13 cellular contexts compared by ENCODE assay signal in genomic region chr1:109639841-109640184, GRCh38. TPM values are rescaled to one million over a fixed set of nuclear protein-coding genes. Genes with fewer than 3 reads are reported as not detected.
DNase-seq lines count a peak whose midpoint lies in the region; ATAC-seq and TF ChIP-seq lines count a peak whose summit lies in the region.
"Had no signal": no experiment of that assay in that cellular context is flagged by ENCODE, and none has a peak within 500 bp of the region (broad histone marks: within the 10 kb centered on the region; RNA-seq: fewer than 3 reads in every experiment).

No MANE protein-coding gene starts in this region.

- peaks cover 14% of the 10 kb centered on the region for H3K4me1 Mint-ChIP-seq in activated CD4-positive, alpha-beta T cell treated with anti-CD3 and anti-CD28 coated beads, Interleukin-2, amount 10 ng/mL, durations not matched to agents 24 days and 14 days
- H3K4me1 Mint-ChIP-seq in activated CD4-positive, alpha-beta T cell treated with anti-CD3 and anti-CD28 coated beads, Interleukin-2, amount 10 ng/mL, durations not matched to agents 7 days and 5 days: peaks cover 26% of the 10 kb centered on the region
- H3K4me1 Mint-ChIP-seq in activated CD8-positive, alpha-beta T cell treated with anti-CD3 and anti-CD28 coated beads, Interleukin-2, amount 10 ng/mL, durations not matched to agents 7 days and 5 days (ENCODE audit: low read depth): peaks cover 30% of the 10 kb centered on the region
- peaks cover 29% of the 10 kb centered on the region for H3K4me1 Mint-ChIP-seq in osteocyte (ENCODE audit: unreplicated experiment)

- intact Hi-C loops in activated CD4-positive, alpha-beta T cell treated with anti-CD3 and anti-CD28 coated beads, Interleukin-2, amount 10 ng/mL, durations not matched to agents 24 days and 14 days (cut with micrococcal nuclease): loop anchor here (1.0 kb wide), 1 partner anchor 371 kb away; no protein-coding TSS in a partner anchor

- peaks cover 5% of the 10 kb centered on the region for H3K27me3 Mint-ChIP-seq in activated CD4-positive, alpha-beta T cell treated with anti-CD3 and anti-CD28 coated beads, Interleukin-2, amount 10 ng/mL, durations not matched to agents 24 days and 14 days
- no peaks in the 10 kb centered on the region for H3K27me3 Mint-ChIP-seq in activated CD4-positive, alpha-beta T cell treated with anti-CD3 and anti-CD28 coated beads, Interleukin-2, amount 10 ng/mL, durations not matched to agents 7 days and 5 days
- peaks cover 4% of the 10 kb centered on the region for H3K27me3 Mint-ChIP-seq in activated CD8-positive, alpha-beta T cell treated with anti-CD3 and anti-CD28 coated beads, Interleukin-2, amount 10 ng/mL, durations not matched to agents 7 days and 5 days (ENCODE audit: low read depth)
- H3K27me3 Mint-ChIP-seq in osteocyte (ENCODE audit: unreplicated experiment): no peaks in the 10 kb centered on the region

- H3K36me3 Mint-ChIP-seq in activated CD4-positive, alpha-beta T cell treated with anti-CD3 and anti-CD28 coated beads, Interleukin-2, amount 10 ng/mL, durations not matched to agents 24 days and 14 days (ENCODE audit: low read depth): no peaks in the 10 kb centered on the region
- no peaks in the 10 kb centered on the region for H3K36me3 Mint-ChIP-seq in activated CD4-positive, alpha-beta T cell treated with anti-CD3 and anti-CD28 coated beads, Interleukin-2, amount 10 ng/mL, durations not matched to agents 7 days and 5 days (ENCODE audit: low read depth)
- no peaks in the 10 kb centered on the region for H3K36me3 Mint-ChIP-seq in activated CD8-positive, alpha-beta T cell treated with anti-CD3 and anti-CD28 coated beads, Interleukin-2, amount 10 ng/mL, durations not matched to agents 7 days and 5 days (ENCODE audit: low read depth)
- no peaks in the 10 kb centered on the region for H3K36me3 Mint-ChIP-seq in osteocyte (ENCODE audit: unreplicated experiment)

- no peak overlapping the region for H3K4me3 Mint-ChIP-seq in activated CD4-positive, alpha-beta T cell treated with anti-CD3 and anti-CD28 coated beads, Interleukin-2, amount 10 ng/mL, durations not matched to agents 24 days and 14 days
- H3K4me3 Mint-ChIP-seq in activated CD4-positive, alpha-beta T cell treated with anti-CD3 and anti-CD28 coated beads, Interleukin-2, amount 10 ng/mL, durations not matched to agents 7 days and 5 days: no peak overlapping the region
- H3K4me3 Mint-ChIP-seq in activated CD8-positive, alpha-beta T cell treated with anti-CD3 and anti-CD28 coated beads, Interleukin-2, amount 10 ng/mL, durations not matched to agents 7 days and 5 days: no peak overlapping the region
- H3K4me3 Mint-ChIP-seq in osteocyte (ENCODE audit: unreplicated experiment): no peak overlapping the region
- H3K4me3 Mint-ChIP-seq: endodermal cell; T-helper 2 cell treated with Interferon-gamma antibody and Interleukin-4, amounts not matched to agents 5 μg/mL and 100 μg/mL, for 36 hours had no signal

- TF ChIP-seq CTCF in osteocyte (IDR thresholded peaks at IDR 0.05): no peak

- no peaks in the 10 kb centered on the region for H3K9me3 Mint-ChIP-seq in activated CD4-positive, alpha-beta T cell treated with anti-CD3 and anti-CD28 coated beads, Interleukin-2, amount 10 ng/mL, durations not matched to agents 24 days and 14 days
- H3K9me3 Mint-ChIP-seq in activated CD4-positive, alpha-beta T cell treated with anti-CD3 and anti-CD28 coated beads, Interleukin-2, amount 10 ng/mL, durations not matched to agents 7 days and 5 days: no peaks in the 10 kb centered on the region
- no peaks in the 10 kb centered on the region for H3K9me3 Mint-ChIP-seq in activated CD8-positive, alpha-beta T cell treated with anti-CD3 and anti-CD28 coated beads, Interleukin-2, amount 10 ng/mL, durations not matched to agents 7 days and 5 days (ENCODE audit: insufficient read depth)
- no peaks in the 10 kb centered on the region for H3K9me3 Mint-ChIP-seq in osteocyte (ENCODE audit: unreplicated experiment)
- H3K9me3 Mint-ChIP-seq: endodermal cell; T-helper 2 cell treated with Interferon-gamma antibody and Interleukin-4, amounts not matched to agents 5 μg/mL and 100 μg/mL, for 36 hours had no signal

- no peak for ATAC-seq in activated CD8-positive, alpha-beta T cell treated with anti-CD3 and anti-CD28 coated beads, Interleukin-2, amount 10 ng/mL, durations not matched to agents 7 days and 5 days
- no peak for ATAC-seq in HG03039 (IDR thresholded peaks at IDR 0.05; ENCODE audit: unreplicated experiment)

- CTCF ChIA-PET in activated CD4-positive, alpha-beta T cell treated with anti-CD3 and anti-CD28 coated beads, Interleukin-2, amount 10 ng/mL, durations not matched to agents 7 days and 5 days (lab: Charles Lee): interaction anchor here (0.5 to 7.1 kb wide), 44 partner anchors 11 to 1483 kb away, joined by 3 to 112 read pairs (median 5); partner anchors contain the start of genes AHCYL1, AMPD2, GNAI3 and GNAT2
- CTCF ChIA-PET in activated CD8-positive, alpha-beta T cell treated with anti-CD3 and anti-CD28 coated beads, Interleukin-2, amount 10 ng/mL, durations not matched to agents 7 days and 5 days (lab: Charles Lee): interaction anchor here (0.6 to 13.1 kb wide), 87 partner anchors 11 to 466 kb away, joined by 3 to 340 read pairs (median 6); partner anchors contain the start of genes AHCYL1, AMIGO1, AMPD2 and EPS8L3

- POLR2A ChIA-PET in activated CD4-positive, alpha-beta T cell treated with anti-CD3 and anti-CD28 coated beads, Interleukin-2, amount 10 ng/mL, durations not matched to agents 7 days and 5 days (lab: Charles Lee): interaction anchor here (1.2 kb wide), 1 partner anchor 134 kb away, joined by 3 read pairs; no protein-coding TSS in a partner anchor
- POLR2A ChIA-PET in activated CD8-positive, alpha-beta T cell treated with anti-CD3 and anti-CD28 coated beads, Interleukin-2, amount 10 ng/mL, durations not matched to agents 7 days and 5 days (lab: Charles Lee): interaction anchor here (0.5 to 3.5 kb wide), 7 partner anchors 10 to 189 kb away, joined by 3 to 29 read pairs (median 4); partner anchors contain the start of genes AMPD2 and GNAI3

- peak overlapping the region; percentile 47 for H3K27ac Mint-ChIP-seq in activated CD4-positive, alpha-beta T cell treated with anti-CD3 and anti-CD28 coated beads, Interleukin-2, amount 10 ng/mL, durations not matched to agents 24 days and 14 days
- no peak overlapping the region for H3K27ac Mint-ChIP-seq in activated CD4-positive, alpha-beta T cell treated with anti-CD3 and anti-CD28 coated beads, Interleukin-2, amount 10 ng/mL, durations not matched to agents 7 days and 5 days
- H3K27ac Mint-ChIP-seq in activated CD8-positive, alpha-beta T cell treated with anti-CD3 and anti-CD28 coated beads, Interleukin-2, amount 10 ng/mL, durations not matched to agents 7 days and 5 days: peak overlapping the region; percentile 46
- H3K27ac Mint-ChIP-seq in osteocyte (ENCODE audit: unreplicated experiment): no peak overlapping the region
- H3K27ac Mint-ChIP-seq: endodermal cell; T-helper 2 cell treated with Interferon-gamma antibody and Interleukin-4, amounts not matched to agents 5 μg/mL and 100 μg/mL, for 36 hours had no signal

- DNase-seq in activated CD4-positive, alpha-beta T cell treated with anti-CD3 and anti-CD28 coated beads, Interleukin-2, amount 10 ng/mL, durations not matched to agents 24 days and 14 days: no peak
- DNase-seq in activated CD4-positive, alpha-beta T cell treated with anti-CD3 and anti-CD28 coated beads, Interleukin-2, amount 10 ng/mL, durations not matched to agents 7 days and 5 days: no peak
- DNase-seq in activated CD8-positive, alpha-beta T cell treated with anti-CD3 and anti-CD28 coated beads, Interleukin-2, amount 10 ng/mL, durations not matched to agents 7 days and 5 days: no peak
- DNase-seq in osteocyte (ENCODE audit: extremely low spot score, unreplicated experiment): peak; percentile 72
- DNase-seq in DMS 273 (lab: John Stamatoyannopoulos, UW; ENCODE audit: unreplicated experiment): no peak
- DNase-seq: 8988T, SIG-M5 had no signal

RNA-seq across cellular contexts. Expression of gene GSTM4, which starts 16.1 kb away (rescaled TPM):
- total RNA-seq in activated CD4-positive, alpha-beta T cell treated with anti-CD3 and anti-CD28 coated beads, Interleukin-2, amount 10 ng/mL, durations not matched to agents 24 days and 14 days: 6.8 and 9.9 TPM in 2 replicates
- 10 to 100 TPM; 34.3 to 36.3 TPM for total RNA-seq in activated CD4-positive, alpha-beta T cell treated with anti-CD3 and anti-CD28 coated beads, Interleukin-2, amount 10 ng/mL, durations not matched to agents 7 days and 5 days
- 10 to 100 TPM; 17.0 to 18.5 TPM for total RNA-seq in activated CD8-positive, alpha-beta T cell treated with anti-CD3 and anti-CD28 coated beads, Interleukin-2, amount 10 ng/mL, durations not matched to agents 7 days and 5 days
- total RNA-seq in osteocyte: 24.3 and 25.1 TPM in 2 replicates

RNA-seq across cellular contexts. Expression of gene AMPD2, which starts 20.2 kb away (rescaled TPM):
- 92.2 and 97.8 TPM in 2 replicates for total RNA-seq in activated CD4-positive, alpha-beta T cell treated with anti-CD3 and anti-CD28 coated beads, Interleukin-2, amount 10 ng/mL, durations not matched to agents 24 days and 14 days
- 100 to 1,000 TPM; 116 to 120 TPM for total RNA-seq in activated CD4-positive, alpha-beta T cell treated with anti-CD3 and anti-CD28 coated beads, Interleukin-2, amount 10 ng/mL, durations not matched to agents 7 days and 5 days
- 100 to 1,000 TPM; 123 to 133 TPM for total RNA-seq in activated CD8-positive, alpha-beta T cell treated with anti-CD3 and anti-CD28 coated beads, Interleukin-2, amount 10 ng/mL, durations not matched to agents 7 days and 5 days
- total RNA-seq in osteocyte: 59.4 and 64.0 TPM in 2 replicates

RNA-seq across cellular contexts. Expression of gene GNAT2, which starts 20.4 kb away (rescaled TPM):
- total RNA-seq in activated CD4-positive, alpha-beta T cell treated with anti-CD3 and anti-CD28 coated beads, Interleukin-2, amount 10 ng/mL, durations not matched to agents 24 days and 14 days: 0.33 TPM in 2 replicates
- total RNA-seq in activated CD4-positive, alpha-beta T cell treated with anti-CD3 and anti-CD28 coated beads, Interleukin-2, amount 10 ng/mL, durations not matched to agents 7 days and 5 days: not detected
- not detected for total RNA-seq in activated CD8-positive, alpha-beta T cell treated with anti-CD3 and anti-CD28 coated beads, Interleukin-2, amount 10 ng/mL, durations not matched to agents 7 days and 5 days
- total RNA-seq in osteocyte: not detected in 2 replicates
- total RNA-seq: endodermal cell, HT-29, left cardiac atrium, omental fat pad had no signal

RNA-seq across cellular contexts. Expression of gene GSTM2, which starts 28.0 kb away (rescaled TPM):
- 17.5 and 18.4 TPM in 2 replicates for total RNA-seq in activated CD4-positive, alpha-beta T cell treated with anti-CD3 and anti-CD28 coated beads, Interleukin-2, amount 10 ng/mL, durations not matched to agents 24 days and 14 days
- total RNA-seq in activated CD4-positive, alpha-beta T cell treated with anti-CD3 and anti-CD28 coated beads, Interleukin-2, amount 10 ng/mL, durations not matched to agents 7 days and 5 days: 10 to 100 TPM; 33.4 to 33.5 TPM
- total RNA-seq in activated CD8-positive, alpha-beta T cell treated with anti-CD3 and anti-CD28 coated beads, Interleukin-2, amount 10 ng/mL, durations not matched to agents 7 days and 5 days: 10 to 100 TPM; 18.2 to 19.3 TPM
- total RNA-seq in osteocyte: 38.6 and 39.0 TPM in 2 replicates
- total RNA-seq: HT-29 had no signal

RNA-seq across cellular contexts. Expression of gene GSTM1, which starts 47.8 kb away (rescaled TPM):
- total RNA-seq in activated CD4-positive, alpha-beta T cell treated with anti-CD3 and anti-CD28 coated beads, Interleukin-2, amount 10 ng/mL, durations not matched to agents 24 days and 14 days: 92.2 and 94.2 TPM in 2 replicates
- total RNA-seq in activated CD4-positive, alpha-beta T cell treated with anti-CD3 and anti-CD28 coated beads, Interleukin-2, amount 10 ng/mL, durations not matched to agents 7 days and 5 days: 10 to 100 TPM; 68.4 to 77.2 TPM
- 10 to 100 TPM; 30.2 to 31.5 TPM for total RNA-seq in activated CD8-positive, alpha-beta T cell treated with anti-CD3 and anti-CD28 coated beads, Interleukin-2, amount 10 ng/mL, durations not matched to agents 7 days and 5 days
- 6.4 and 7.8 TPM in 2 replicates for total RNA-seq in osteocyte
- total RNA-seq: HT-29, left cardiac atrium had no signal

Comparison
In these comparisons a context has a peak if more than half of its experiments do, and no peak if none do; other contexts are left out.
1. H3K27ac Mint-ChIP-seq: peak in activated CD4-positive, alpha-beta T cell treated with anti-CD3 and anti-CD28 coated beads, Interleukin-2, amount 10 ng/mL, durations not matched to agents 24 days and 14 days (single experiment) and activated CD8-positive, alpha-beta T cell treated with anti-CD3 and anti-CD28 coated beads, Interleukin-2, amount 10 ng/mL, durations not matched to agents 7 days and 5 days (single experiment); none in activated CD4-positive, alpha-beta T cell treated with anti-CD3 and anti-CD28 coated beads, Interleukin-2, amount 10 ng/mL, durations not matched to agents 7 days and 5 days (single experiment) and osteocyte (single experiment).